Comparison of ENCODE assay signal across 8 cellular contexts in genomic region chr17:4263282-4264215, GRCh38. TPM values are rescaled to one million over a fixed set of nuclear protein-coding genes. Genes with fewer than 3 reads are reported as not detected.
DNase-seq lines count a peak whose midpoint lies in the region; ATAC-seq and TF ChIP-seq lines count a peak whose summit lies in the region.

Gene ANKFY1, minus strand, starts transcription at chr17:4263979. Its CDS starts 38 bp downstream, at chr17:4263941.

- ATAC-seq in GM19328 (IDR thresholded peaks at IDR 0.05; ENCODE audit: unreplicated experiment) (peak; percentile 81), HG03565 (IDR thresholded peaks at IDR 0.05; ENCODE audit: unreplicated experiment) (peak; percentile 79), left lung (peak; percentile 98)

- peak within 1 kb of the TSS; percentile 83 for H3K4me3 Mint-ChIP-seq in dendritic cell treated with granulocyte-macrophage colony-stimulating factor and Interleukin-4, amounts not matched to agents 40 ng/mL and 50 ng/mL, for 4 days

- H3K4me3 ChIP-seq in BJ (ENCODE audit: low read depth, low read length) (peak within 1 kb of the TSS; percentile 91), left lung (peak within 1 kb of the TSS; percentile 80 to 94)

- DNase-seq in BJ (ENCODE audit: low read depth) (peak; percentile 59), NCI-H748 treated with DMSO at 0.1 percent for 48 hours (lab: John Stamatoyannopoulos, UW) (peak; percentile 91), left lung (peak; percentile 97 to 99)
- DNase-seq in activated CD4-positive, alpha-beta T cell treated with anti-CD3 and anti-CD28 coated beads, Interleukin-2, amount 50 U/mL, for 24 hours (ENCODE audit: low read depth in 1 of 2, low spot score in 1 of 2) = peak; percentile 96
- peak; percentile 96 for DNase-seq in stimulated activated CD4-positive, alpha-beta T cell treated with anti-CD3 and anti-CD28 coated beads, Interleukin-2, amount 100 ng/mL, for 4 hours (ENCODE audit: low read depth)

- intact Hi-C loops in dendritic cell treated with granulocyte-macrophage colony-stimulating factor and Interleukin-4, amounts not matched to agents 40 ng/mL and 50 ng/mL, for 4 days (cut with micrococcal nuclease) = loop anchor here (5.0 kb wide), 1 partner anchor 104 kb away; the partner anchor contains the start of gene UBE2G1
- intact Hi-C loops in left lung (cut with DNase I) = no loop called here

- peaks cover 14 to 35% of the 10 kb centered on the region in 2 donors for H3K4me1 ChIP-seq in left lung

- CTCF ChIA-PET in BJ (lab: Yijun Ruan, JAX) = no interaction called here

- no peaks in the 10 kb centered on the region for H3K36me3 ChIP-seq in BJ (ENCODE audit: control insufficient read depth, insufficient read depth, low read length)
- H3K36me3 ChIP-seq in left lung = peaks cover 0 to 13% of the 10 kb centered on the region in 2 donors

- H3K4me1 Mint-ChIP-seq in dendritic cell treated with granulocyte-macrophage colony-stimulating factor and Interleukin-4, amounts not matched to agents 40 ng/mL and 50 ng/mL, for 4 days (ENCODE audit: low read depth) = peaks cover 28% of the 10 kb centered on the region

- POLR2A ChIA-PET in BJ (lab: Charles Lee) = no interaction called here

- H3K9me3 Mint-ChIP-seq in dendritic cell treated with granulocyte-macrophage colony-stimulating factor and Interleukin-4, amounts not matched to agents 40 ng/mL and 50 ng/mL, for 4 days = peaks cover 10% of the 10 kb centered on the region

- no peaks in the 10 kb centered on the region for H3K27me3 Mint-ChIP-seq in dendritic cell treated with granulocyte-macrophage colony-stimulating factor and Interleukin-4, amounts not matched to agents 40 ng/mL and 50 ng/mL, for 4 days

- H3K27ac ChIP-seq in left lung = peak within 1 kb of the TSS; percentile 70 to 87

- peaks cover 0 to 8% of the 10 kb centered on the region in 2 donors for H3K9me3 ChIP-seq in left lung

- no peak; the same call in 1 of the 2 replicates for TF ChIP-seq CTCF in BJ (IDR thresholded peaks at IDR 0.05; ENCODE audit: insufficient read depth, low read depth, low read length)
- no peak for TF ChIP-seq CTCF in left lung (IDR thresholded peaks at IDR 0.05)

- H3K27me3 ChIP-seq in BJ (ENCODE audit: control insufficient read depth, insufficient read depth, low read length) (no peaks in the 10 kb centered on the region), left lung (no peaks in the 10 kb centered on the region)

- peak within 1 kb of the TSS; percentile 84 for H3K27ac Mint-ChIP-seq in dendritic cell treated with granulocyte-macrophage colony-stimulating factor and Interleukin-4, amounts not matched to agents 40 ng/mL and 50 ng/mL, for 4 days

- peaks cover 51% of the 10 kb centered on the region for H3K36me3 Mint-ChIP-seq in dendritic cell treated with granulocyte-macrophage colony-stimulating factor and Interleukin-4, amounts not matched to agents 40 ng/mL and 50 ng/mL, for 4 days (ENCODE audit: low read depth)

RNA-seq across cellular contexts. Expression of gene ANKFY1, which starts in this region (rescaled TPM):
- 27.0 and 43.5 TPM in 2 replicates for polyA plus RNA-seq in BJ (2011; rRNA removed)
- 59.4 and 72.2 TPM in 2 replicates for polyA minus RNA-seq in BJ (2011; rRNA and poly(A)+ RNA removed)
- 10 to 100 TPM; 73.4 to 76.9 TPM for total RNA-seq in left lung

Comparison
In these comparisons a context has a peak if more than half of its experiments do, and no peak if none do; other contexts are left out.
1. Peak in every context shown above with its lines: DNase-seq, ATAC-seq, H3K4me3 ChIP-seq and H3K27ac ChIP-seq.